12 cellular contexts compared by ENCODE assay signal in genomic region chr10:43160919-43161251, GRCh38. TPM values are rescaled to one million over a fixed set of nuclear protein-coding genes. Genes with fewer than 3 reads are reported as not detected.
DNase-seq lines count a peak whose midpoint lies in the region; ATAC-seq, FAIRE-seq and TF ChIP-seq lines count a peak whose summit lies in the region.
"Had no signal": no experiment of that assay in that cellular context is flagged by ENCODE, and none has a peak within 500 bp of the region (broad histone marks: within the 10 kb centered on the region; RNA-seq: fewer than 3 reads in every experiment).

No MANE protein-coding gene starts in this region.

- FAIRE-seq in GM12892 (lab: Jason Lieb, UNC), result no peak

- H3K27me3 Mint-ChIP-seq in MCF 10A (ENCODE audit: insufficient read depth, unreplicated experiment), result no peaks in the 10 kb centered on the region
- H3K27me3 Mint-ChIP-seq in activated naive CD8-positive, alpha-beta T cell, result no peaks in the 10 kb centered on the region
- H3K27me3 Mint-ChIP-seq: type B pancreatic cell had no signal

- H3K27me3 ChIP-seq in breast epithelium (no peaks in the 10 kb centered on the region), upper lobe of right lung (no peaks in the 10 kb centered on the region)

- peaks cover 13% of the 10 kb centered on the region for H3K36me3 Mint-ChIP-seq in MCF 10A (ENCODE audit: insufficient read depth, unreplicated experiment)
- peaks cover 24% of the 10 kb centered on the region for H3K36me3 Mint-ChIP-seq in activated naive CD8-positive, alpha-beta T cell

- H3K9me3 ChIP-seq in breast epithelium (no peaks in the 10 kb centered on the region), upper lobe of right lung (no peaks in the 10 kb centered on the region)

- peaks cover 14% of the 10 kb centered on the region for H3K4me1 Mint-ChIP-seq in MCF 10A (ENCODE audit: insufficient read depth, unreplicated experiment)
- H3K4me1 Mint-ChIP-seq in activated naive CD8-positive, alpha-beta T cell (ENCODE audit: low read depth), result peaks cover 63% of the 10 kb centered on the region
- H3K4me1 Mint-ChIP-seq: GM23338 had no signal

- TSS peak; percentile 35 for BruUV-seq in MCF 10A (replicated peaks; lab: Mats Ljungman, UMichigan)

- CTCF ChIA-PET in MCF 10A (lab: Yijun Ruan, JAX), result interaction anchor here (3.1 kb wide), 1 partner anchor 10 kb away, joined by 21 read pairs; no protein-coding TSS in a partner anchor

- TF ChIP-seq POLR2A in breast epithelium (IDR thresholded peaks at IDR 0.05) (no peak), GM12892 (IDR thresholded peaks at IDR 0.05; ENCODE audit: low read depth, low read length) (no peak)

- ATAC-seq in HG02970 (IDR thresholded peaks at IDR 0.05; ENCODE audit: low FRiP score, unreplicated experiment) (peak; percentile 85), upper lobe of right lung (peak; percentile 60)
- ATAC-seq: GM23338 had no signal

- intact Hi-C loops in MCF 10A (cut with micrococcal nuclease) (no loop called here), breast epithelium (cut with DNase I; ENCODE audit: low total_unique reads) (no loop called here), upper lobe of right lung (cut with DNase I) (no loop called here)

- TF ChIP-seq CTCF in MCF 10A (IDR thresholded peaks at IDR 0.05; ENCODE audit: unreplicated experiment) (no peak), breast epithelium (IDR thresholded peaks at IDR 0.05) (no peak), upper lobe of right lung (IDR thresholded peaks at IDR 0.05) (no peak), foreskin fibroblast (IDR thresholded peaks at IDR 0.05; ENCODE audit: low read depth, low read length) (no peak)

- H3K27ac ChIP-seq in breast epithelium (no peak overlapping the region), upper lobe of right lung (peak overlapping the region; percentile 2)
- H3K27ac ChIP-seq: C4-2B had no signal

- H3K36me3 ChIP-seq in breast epithelium, result no peaks in the 10 kb centered on the region
- peaks cover 33% of the 10 kb centered on the region for H3K36me3 ChIP-seq in upper lobe of right lung

- no peaks in the 10 kb centered on the region for H3K9me3 Mint-ChIP-seq in MCF 10A (ENCODE audit: unreplicated experiment)
- no peaks in the 10 kb centered on the region for H3K9me3 Mint-ChIP-seq in activated naive CD8-positive, alpha-beta T cell (ENCODE audit: low read depth)
- H3K9me3 Mint-ChIP-seq: GM23338, type B pancreatic cell had no signal

- POLR2A ChIA-PET in MCF 10A (lab: Yijun Ruan, JAX), result no interaction called here

- no peaks in the 10 kb centered on the region for H3K4me1 ChIP-seq in breast epithelium
- peaks cover 19% of the 10 kb centered on the region for H3K4me1 ChIP-seq in upper lobe of right lung

- DNase-seq in MCF 10A (ENCODE audit: unreplicated experiment) (no peak), breast epithelium (ENCODE audit: low spot score in 2 of 2) (no peak), upper lobe of right lung (no peak), HK-2 (ENCODE audit: unreplicated experiment) (no peak), foreskin fibroblast (no peak), GM12892 (ENCODE audit: insufficient read length) (no peak)
- DNase-seq: NCI-H1436 treated with DMSO at 0.1 percent for 48 hours had no signal

- H3K4me3 Mint-ChIP-seq in MCF 10A (ENCODE audit: unreplicated experiment), result no peak overlapping the region
- peak overlapping the region; percentile 44 for H3K4me3 Mint-ChIP-seq in activated naive CD8-positive, alpha-beta T cell
- H3K4me3 Mint-ChIP-seq: GM23338, type B pancreatic cell had no signal

- H3K27ac Mint-ChIP-seq in MCF 10A (ENCODE audit: low read depth, unreplicated experiment), result peak overlapping the region; percentile 82
- peak overlapping the region; percentile 93 for H3K27ac Mint-ChIP-seq in activated naive CD8-positive, alpha-beta T cell
- H3K27ac Mint-ChIP-seq: GM23338, type B pancreatic cell had no signal

- H3K4me3 ChIP-seq in breast epithelium (no peak overlapping the region), upper lobe of right lung (no peak overlapping the region), foreskin fibroblast (ENCODE audit: low read depth in 1 of 2, low read length in 2 of 2) (no peak overlapping the region)
- H3K4me3 ChIP-seq: GM23338 had no signal

RNA-seq across cellular contexts. Expression of gene CSGALNACT2, which starts 22.6 kb away (rescaled TPM):
- total RNA-seq in MCF 10A (2022), result 30.0 and 32.8 TPM in 2 replicates
- total RNA-seq in breast epithelium, result 10 to 100 TPM; 21.6 to 35.5 (median 27.8) TPM
- total RNA-seq in upper lobe of right lung, result 40.8 TPM
- 9.1 TPM for polyA plus RNA-seq in GM12892 (2012; ENCODE audit: missing spikeins)
